ENCODE assay signal across 19 cellular contexts in the genomic region with DNA sequence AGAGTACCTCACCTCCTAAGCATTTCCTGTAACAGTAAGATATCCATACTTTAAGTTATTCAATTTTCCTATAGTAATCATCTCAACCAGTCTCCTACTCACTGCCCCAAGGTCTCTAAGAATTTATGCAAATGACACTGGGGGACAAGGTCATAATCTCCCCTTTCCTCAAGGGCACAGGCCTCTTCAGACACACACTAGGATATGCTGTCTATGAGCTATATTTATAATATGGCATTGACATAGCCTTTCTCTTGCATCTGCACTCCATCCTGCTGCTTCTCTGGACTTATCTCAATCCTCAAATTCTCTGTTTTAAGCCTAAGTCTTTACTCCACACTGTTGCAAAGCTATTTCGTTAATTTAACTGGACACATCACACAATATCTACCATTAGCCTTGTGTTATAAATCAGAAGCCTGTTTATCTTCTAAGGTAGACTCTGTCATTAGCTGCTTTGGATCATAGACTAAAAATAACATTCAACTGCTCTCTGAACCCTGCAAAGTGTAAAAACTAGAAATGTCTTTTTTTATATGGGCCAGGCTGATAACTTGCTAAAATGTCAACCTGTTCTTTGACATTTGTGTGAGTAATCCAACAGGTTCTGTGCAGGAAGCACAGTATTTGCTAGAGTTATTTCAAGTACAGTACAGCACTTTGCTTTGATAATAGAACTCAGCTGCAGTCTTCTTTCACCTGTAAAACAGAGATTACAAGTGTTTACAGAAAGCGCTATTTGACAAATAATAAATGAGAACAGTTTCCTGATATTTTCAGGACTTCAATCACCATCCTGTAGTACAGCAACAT. TPM values are rescaled to one million over a fixed set of nuclear protein-coding genes. Genes with fewer than 3 reads are reported as not detected.
DNase-seq lines count a peak whose midpoint lies in the region; ATAC-seq and TF ChIP-seq lines count a peak whose summit lies in the region.
"Had no signal": no experiment of that assay in that cellular context is flagged by ENCODE, and none has a peak within 500 bp of the region (broad histone marks: within the 10 kb centered on the region; RNA-seq: fewer than 3 reads in every experiment).

No MANE protein-coding gene starts in this region.

- no peaks in the 10 kb centered on the region for H4K20me1 ChIP-seq in BLaER1 treated with 17β-estradiol and CSF1 and Interleukin-3, amounts not matched to agents 10 nM and 100 nM
- H4K20me1 ChIP-seq in DOHH2 (ENCODE audit: control insufficient read depth, insufficient read depth, low read depth, low read length): no peaks in the 10 kb centered on the region

- peaks cover 0 to 27% (median 22%) of the 10 kb centered on the region in 11 experiments; a peak in 19 of 22 replicates for H3K9me3 ChIP-seq in BLaER1 treated with 17β-estradiol and CSF1 and Interleukin-3, amounts not matched to agents 10 nM and 100 nM (replicated peaks in 1 of 11)
- H3K9me3 ChIP-seq in DOHH2 (ENCODE audit: control insufficient read depth, insufficient read depth, low read length): no peaks in the 10 kb centered on the region
- H3K9me3 ChIP-seq in MG63: no peaks in the 10 kb centered on the region
- H3K9me3 ChIP-seq: ascending aorta, vagina had no signal

- H3F3A ChIP-seq in DOHH2 (ENCODE audit: control insufficient read depth, insufficient read depth): peaks cover 45% of the 10 kb centered on the region

- no peaks in the 10 kb centered on the region for H3K27me3 ChIP-seq in BLaER1 treated with 17β-estradiol and CSF1 and Interleukin-3, amounts not matched to agents 10 nM and 100 nM
- H3K27me3 ChIP-seq in DOHH2 (ENCODE audit: control insufficient read depth, low read length) (no peaks in the 10 kb centered on the region), MG63 (peaks cover under 1% of the 10 kb centered on the region)
- H3K27me3 ChIP-seq: ascending aorta, vagina had no signal

- H3K79me2 ChIP-seq in DOHH2 (ENCODE audit: control insufficient read depth, low read length): peaks cover 51% of the 10 kb centered on the region

- H3K27ac ChIP-seq in BLaER1 treated with 17β-estradiol and CSF1 and Interleukin-3, amounts not matched to agents 10 nM and 100 nM: no peak overlapping the region; a peak in 1 of 22 replicates
- peak overlapping the region; percentile 100 for H3K27ac ChIP-seq in DOHH2 (ENCODE audit: low read depth, low read length)
- H3K27ac ChIP-seq: ascending aorta, SK-N-MC, vagina had no signal

- TF ChIP-seq CTCF in DOHH2 (IDR thresholded peaks at IDR 0.05; ENCODE audit: low read depth, low read length, poor library complexity, severe bottlenecking): no peak

- DNase-seq in NCI-H146 treated with DMSO at 0.1 percent for 48 hours (lab: John Stamatoyannopoulos, UW; ENCODE audit: unreplicated experiment) (peak; percentile 41), left ventricle myocardium superior (no peak), amniotic stem cell (lab: John Stamatoyannopoulos, UW) (no peak), MG63 (no peak)
- DNase-seq: activated effector memory CD4-positive, alpha-beta T cell treated with anti-CD3 and anti-CD28 coated beads, Interleukin-2, amount 50 U/mL, for 16 hours; cortex of kidney; DMS79 treated with DMSO at 0.1 percent for 48 hours; head of caudate nucleus; KBM-7; NCI-H2171; occipital lobe; stimulated activated naive CD4-positive, alpha-beta T cell treated with Interleukin-2 at 50 U/mL for 16 hours had no signal

- no peaks in the 10 kb centered on the region for H3K9me2 ChIP-seq in DOHH2 (replicated peaks; ENCODE audit: control insufficient read depth, low read length)

- intact Hi-C loops in left ventricle myocardium superior (cut with micrococcal nuclease): no loop called here

- no peaks in the 10 kb centered on the region for H3K36me3 ChIP-seq in BLaER1 treated with 17β-estradiol and CSF1 and Interleukin-3, amounts not matched to agents 10 nM and 100 nM
- H3K36me3 ChIP-seq in DOHH2 (ENCODE audit: control insufficient read depth, low read length) (peaks cover 34% of the 10 kb centered on the region), MG63 (no peaks in the 10 kb centered on the region)
- H3K36me3 ChIP-seq: ascending aorta, vagina had no signal

- no peak overlapping the region for H3K9ac ChIP-seq in BLaER1 treated with 17β-estradiol and CSF1 and Interleukin-3, amounts not matched to agents 10 nM and 100 nM

- no peak overlapping the region for H3K4me3 ChIP-seq in BLaER1 treated with 17β-estradiol and CSF1 and Interleukin-3, amounts not matched to agents 10 nM and 100 nM
- H3K4me3 ChIP-seq in DOHH2 (ENCODE audit: low read length) (peak overlapping the region; percentile 53), MG63 (no peak overlapping the region)
- H3K4me3 ChIP-seq: ascending aorta, SK-N-MC, vagina had no signal

- ATAC-seq in left ventricle myocardium superior (peak; percentile 66), HG02798 (IDR thresholded peaks at IDR 0.05; ENCODE audit: poor library complexity, unreplicated experiment) (no peak)

- H3K4me1 ChIP-seq in BLaER1 treated with 17β-estradiol and CSF1 and Interleukin-3, amounts not matched to agents 10 nM and 100 nM: peaks cover 31 to 65% (median 45%) of the 10 kb centered on the region in 10 experiments
- peaks cover 97% of the 10 kb centered on the region for H3K4me1 ChIP-seq in DOHH2 (ENCODE audit: control insufficient read depth, low read length)
- H3K4me1 ChIP-seq: ascending aorta, vagina had no signal

- peak overlapping the region in 7 of 11 experiments; percentile 8 to 72 (median 24); a peak in 10 of 22 replicates for H3K4me2 ChIP-seq in BLaER1 treated with 17β-estradiol and CSF1 and Interleukin-3, amounts not matched to agents 10 nM and 100 nM
- H3K4me2 ChIP-seq in DOHH2 (ENCODE audit: low read length): peak overlapping the region; percentile 74

RNA-seq across cellular contexts. Expression of a gene that starts 17.8 kb away (rescaled TPM):
- total RNA-seq in left ventricle myocardium superior: 79.0 TPM
- total RNA-seq in MG63 (2014; rRNA removed; shearing (Covaris generic); ENCODE audit: low replicate concordance): 12.2 and 28.1 TPM in 2 replicates

RNA-seq across cellular contexts. Expression of a gene that starts 37.4 kb away (rescaled TPM):
- not detected for total RNA-seq in left ventricle myocardium superior
- not detected in 2 replicates for total RNA-seq in MG63 (2014; rRNA removed; shearing (Covaris generic); ENCODE audit: low replicate concordance)
- total RNA-seq: ascending aorta, mucosa of gallbladder, occipital lobe, vagina had no signal
